Comparison of ENCODE assay signal across 34 cellular contexts in the genomic region with DNA sequence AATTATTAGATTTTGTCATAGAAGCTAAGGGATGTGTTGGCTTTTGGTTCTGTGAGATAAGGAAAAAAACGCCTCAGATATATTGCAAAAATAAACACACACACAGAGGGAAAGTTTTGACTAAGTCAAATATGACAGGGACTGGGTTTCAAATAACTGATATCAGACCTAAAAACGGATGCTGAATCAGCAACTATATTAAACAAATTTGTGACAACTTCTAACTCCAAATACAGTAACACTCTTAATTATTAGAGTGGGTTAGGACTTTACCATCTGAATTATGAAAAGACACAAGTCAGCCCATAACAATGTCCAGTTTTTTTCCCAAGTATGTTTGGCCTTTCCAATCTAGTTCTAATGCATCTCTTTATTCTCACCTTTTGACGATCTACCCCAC.
DNase-seq lines count a peak whose midpoint lies in the region; ATAC-seq, FAIRE-seq and TF ChIP-seq lines count a peak whose summit lies in the region.
"Had no signal": no experiment of that assay in that cellular context is flagged by ENCODE, and none has a peak within 500 bp of the region (broad histone marks: within the 10 kb centered on the region; RNA-seq: fewer than 3 reads in every experiment).

No MANE protein-coding gene starts in this region.

- TF ChIP-seq CTCF in HepG2 (CRISPR knock-in tag; IDR thresholded peaks at IDR 0.05) (no peak), right lobe of liver (IDR thresholded peaks at IDR 0.05) (no peak), A549 (IDR thresholded peaks at IDR 0.05) (no peak), IMR-90 (conservative IDR thresholded peaks at IDR 0.05; ENCODE audit: low read depth, low read length) (no peak), K562 (IDR thresholded peaks at IDR 0.05 in 2 of 3, conservative IDR thresholded peaks at IDR 0.05 in 1 of 3; ENCODE audit: insufficient read depth in 2 of 3, low read depth in 1 of 3, low read length in 3 of 3) (no peak), mammary epithelial cell (conservative IDR thresholded peaks at IDR 0.05 in 1 of 2, IDR thresholded peaks at IDR 0.05 in 1 of 2; ENCODE audit: extremely low read depth in 1 of 2, insufficient read depth in 1 of 2, low read depth in 1 of 2, low read length in 2 of 2) (no peak)

- POLR2A ChIA-PET in HepG2 (lab: Yijun Ruan, JAX) = no interaction called here
- POLR2A ChIA-PET in A549 (lab: Yijun Ruan, JAX) = no interaction called here
- POLR2A ChIA-PET in IMR-90 (lab: Charles Lee; ENCODE audit: unreplicated experiment) = no interaction called here
- POLR2A ChIA-PET in K562 (lab: Yijun Ruan, JAX) = no interaction called here

- H4K91ac ChIP-seq in IMR-90 (ENCODE audit: insufficient read depth, low read depth, low read length) = no peak overlapping the region

- no peak overlapping the region for H3K23ac ChIP-seq in IMR-90 (ENCODE audit: low read depth, low read length)

- no peak overlapping the region for H3K4ac ChIP-seq in IMR-90 (ENCODE audit: low read depth, low read length)

- intact Hi-C loops in HepG2 (cut with micrococcal nuclease; ENCODE audit: unreplicated experiment) (no loop called here), right lobe of liver (cut with DNase I) (no loop called here), IMR-90 (cut with micrococcal nuclease) (no loop called here), K562 (cut with micrococcal nuclease) (no loop called here), mammary epithelial cell (cut with micrococcal nuclease) (no loop called here)

- FAIRE-seq in HepG2 (lab: Jason Lieb, UNC) (no peak), A549 (lab: Jason Lieb, UNC) (no peak), K562 (lab: Jason Lieb, UNC) (no peak)
- FAIRE-seq: A204.1, D721Med had no signal

- no peak for DNase-seq in HepG2 (ENCODE audit: low spot score)
- DNase-seq in right lobe of liver = no peak
- DNase-seq in A549 (ENCODE audit: low read depth in 1 of 2, low spot score in 1 of 2) = no peak
- DNase-seq in IMR-90 = no peak
- no peak for DNase-seq in K562 (ENCODE audit: extremely low read depth in 1 of 4, low spot score in 3 of 4)
- no peak for DNase-seq in mammary epithelial cell
- DNase-seq: 8988T; ACHN; AML-193; BE2C; C1 segment of cervical spinal cord; Caco-2; Calu3; CD4-positive, alpha-beta memory T cell; CD4-positive, alpha-beta T cell; CD4-positive, CD25-positive, alpha-beta regulatory T cell; CD8-positive, alpha-beta memory T cell; CD8-positive, alpha-beta T cell; COR-L47; DMS 273 treated with DMSO at 0.1 percent for 48 hours; DMS153; DMS53; DMS79; DMS79 treated with DMSO at 0.1 percent for 48 hours; DND-41; EL had no signal

- H3K9me3 ChIP-seq in HepG2 (ENCODE audit: low read length) (peaks cover 78% of the 10 kb centered on the region), right lobe of liver (no peaks in the 10 kb centered on the region), A549 (no peaks in the 10 kb centered on the region; the same call in 2 of the 3 replicates), IMR-90 (ENCODE audit: control insufficient read depth, insufficient read depth, low read length) (no peaks in the 10 kb centered on the region), K562 (replicated peaks; ENCODE audit: control insufficient read depth, insufficient read depth, low read depth, low read length) (no peaks in the 10 kb centered on the region), mammary epithelial cell (replicated peaks; ENCODE audit: insufficient read depth, low read length) (peaks cover 2% of the 10 kb centered on the region)
- H3K9me3 ChIP-seq: BE2C, BLaER1, Caco-2 had no signal

- H4K8ac ChIP-seq in IMR-90 (ENCODE audit: low read depth in 2 of 2, low read length in 2 of 2) = no peak overlapping the region

- H3K4me2 ChIP-seq in HepG2 (ENCODE audit: low read depth, low read length) (no peak overlapping the region), A549 (no peak overlapping the region), IMR-90 (ENCODE audit: low read depth, low read length) (no peak overlapping the region), K562 (ENCODE audit: insufficient read depth, low read length) (no peak overlapping the region), mammary epithelial cell (ENCODE audit: insufficient read depth, low read depth, low read length) (no peak overlapping the region)
- H3K4me2 ChIP-seq: BLaER1; BLaER1 treated with 17β-estradiol and CSF1 and Interleukin-3, amounts not matched to agents 10 nM and 100 nM had no signal

- no peak overlapping the region for H2AK9ac ChIP-seq in IMR-90 (replicated peaks; ENCODE audit: low read depth, low read length, poor library complexity)

- no peaks in the 10 kb centered on the region for H3K36me3 ChIP-seq in HepG2 (replicated peaks in 1 of 2; ENCODE audit: control insufficient read depth in 1 of 2, insufficient read depth in 2 of 2, low read length in 2 of 2)
- H3K36me3 ChIP-seq in right lobe of liver = no peaks in the 10 kb centered on the region
- no peaks in the 10 kb centered on the region for H3K36me3 ChIP-seq in IMR-90 (ENCODE audit: control insufficient read depth, insufficient read depth, low read length)
- no peaks in the 10 kb centered on the region for H3K36me3 ChIP-seq in K562 (ENCODE audit: control insufficient read depth, insufficient read depth, low read length)
- H3K36me3 ChIP-seq in mammary epithelial cell (ENCODE audit: insufficient read depth, low read length) = no peaks in the 10 kb centered on the region
- H3K36me3 ChIP-seq: BE2C; BLaER1; BLaER1 treated with 17β-estradiol and CSF1 and Interleukin-3, amounts not matched to agents 10 nM and 100 nM had no signal

- no peaks in the 10 kb centered on the region for H3K27me3 ChIP-seq in HepG2 (ENCODE audit: control insufficient read depth in 1 of 2, insufficient read depth in 2 of 2, low read length in 2 of 2)
- H3K27me3 ChIP-seq in right lobe of liver = no peaks in the 10 kb centered on the region
- no peaks in the 10 kb centered on the region for H3K27me3 ChIP-seq in IMR-90 (ENCODE audit: control insufficient read depth, insufficient read depth, low read length)
- no peaks in the 10 kb centered on the region for H3K27me3 ChIP-seq in K562 (ENCODE audit: control insufficient read depth in 2 of 2, insufficient read depth in 2 of 2, low read length in 2 of 2)
- no peaks in the 10 kb centered on the region for H3K27me3 ChIP-seq in mammary epithelial cell (ENCODE audit: insufficient read depth, low read length)
- H3K27me3 ChIP-seq: BE2C; BLaER1; BLaER1 treated with 17β-estradiol and CSF1 and Interleukin-3, amounts not matched to agents 10 nM and 100 nM had no signal

- no peak for TF ChIP-seq EP300 in HepG2 (IDR thresholded peaks at IDR 0.05; ENCODE audit: low read depth in 2 of 2, low read length in 2 of 2)
- no peak for TF ChIP-seq EP300 in HepG2 (CRISPR knock-in tag; IDR thresholded peaks at IDR 0.05; ENCODE audit: borderline replicate concordance)
- no peak for TF ChIP-seq EP300 in A549 (IDR thresholded peaks at IDR 0.05)
- TF ChIP-seq EP300 in K562 (IDR thresholded peaks at IDR 0.05; ENCODE audit: low read length) = no peak

- H3K9ac ChIP-seq in HepG2 (ENCODE audit: insufficient read depth, low read depth, low read length) = no peak overlapping the region
- H3K9ac ChIP-seq in IMR-90 (ENCODE audit: low read depth, low read length) = no peak overlapping the region
- H3K9ac ChIP-seq in K562 (ENCODE audit: insufficient read depth in 1 of 2, low read depth in 2 of 2, low read length in 2 of 2) = no peak overlapping the region
- no peak overlapping the region for H3K9ac ChIP-seq in mammary epithelial cell (ENCODE audit: insufficient read depth, low read length)
- H3K9ac ChIP-seq: BLaER1; BLaER1 treated with 17β-estradiol and CSF1 and Interleukin-3, amounts not matched to agents 10 nM and 100 nM had no signal

- H3K56ac ChIP-seq in IMR-90 (ENCODE audit: extremely low read depth, insufficient read depth, low read length) = no peak overlapping the region

- CTCF ChIA-PET in HepG2 (lab: Yijun Ruan, JAX; ENCODE audit: low intra/inter-chr PET ratio, low total read pairs) (no interaction called here), A549 (lab: Yijun Ruan, JAX) (no interaction called here), IMR-90 (lab: Yijun Ruan, JAX) (interaction anchor here (0.6 kb wide), 1 partner anchor 10 kb away, joined by 3 read pairs; no protein-coding TSS in a partner anchor), K562 (lab: Yijun Ruan, JAX; ENCODE audit: low intra/inter-chr PET ratio) (no interaction called here), mammary epithelial cell (lab: Charles Lee; ENCODE audit: low non-redundant PET) (no interaction called here)

- no peaks in the 10 kb centered on the region for H3K9me1 ChIP-seq in IMR-90 (ENCODE audit: insufficient read depth, low read length)
- no peaks in the 10 kb centered on the region for H3K9me1 ChIP-seq in K562 (ENCODE audit: control insufficient read depth, insufficient read depth, low read length)

- ATAC-seq in HepG2 (no peak), right lobe of liver (no peak), A549 (no peak), IMR-90 (ENCODE audit: low read depth) (no peak), K562 (no peak), HG03108 (IDR thresholded peaks at IDR 0.05; ENCODE audit: unreplicated experiment) (no peak), GM19452 (IDR thresholded peaks at IDR 0.05; ENCODE audit: unreplicated experiment) (no peak)
- ATAC-seq: CD8-positive, alpha-beta T cell had no signal

- H2AFZ ChIP-seq in HepG2 (ENCODE audit: low read length) (no peak overlapping the region), IMR-90 (replicated peaks; ENCODE audit: low read length, poor library complexity) (no peak overlapping the region), K562 (ENCODE audit: low read depth, low read length) (no peak overlapping the region), mammary epithelial cell (ENCODE audit: low read depth, low read length) (no peak overlapping the region)

- dilution Hi-C loops in IMR-90 (cut with HindIII; ENCODE audit: low sequenced_read_pairs, unreplicated experiment) (no loop called here), mammary epithelial cell (cut with HindIII; ENCODE audit: low sequenced_read_pairs) (no loop called here)

- H3K4me1 ChIP-seq in HepG2 (ENCODE audit: insufficient read depth, low read length) = no peaks in the 10 kb centered on the region
- no peaks in the 10 kb centered on the region for H3K4me1 ChIP-seq in right lobe of liver
- no peaks in the 10 kb centered on the region for H3K4me1 ChIP-seq in A549
- no peaks in the 10 kb centered on the region for H3K4me1 ChIP-seq in IMR-90 (ENCODE audit: control insufficient read depth, insufficient read depth, low read length)
- H3K4me1 ChIP-seq in K562 (replicated peaks in 1 of 2; ENCODE audit: control insufficient read depth in 2 of 2, insufficient read depth in 2 of 2, low read length in 2 of 2) = no peaks in the 10 kb centered on the region
- H3K4me1 ChIP-seq in mammary epithelial cell (ENCODE audit: insufficient read depth, low read length) = no peaks in the 10 kb centered on the region
- H3K4me1 ChIP-seq: BE2C; BLaER1; BLaER1 treated with 17β-estradiol and CSF1 and Interleukin-3, amounts not matched to agents 10 nM and 100 nM; Caco-2 had no signal

- 17% methylated on average over 3 of the region's 3 CpGs for WGBS in HepG2 (ENCODE audit: low lambda C conversion rate)
- 30% methylated on average over 3 of the region's 3 CpGs for WGBS in right lobe of liver (ENCODE audit: insufficient coverage, low coverage, low lambda C conversion rate, missing lambda C conversion rate)
- 15% methylated on average over 3 of the region's 3 CpGs for WGBS in A549 (ENCODE audit: missing lambda C conversion rate)
- no CpG with 5 or more reads among the region's 3 CpGs for WGBS in IMR-90 (ENCODE audit: extremely low coverage in 2 of 2, insufficient read length in 1 of 2), 2 experiments
- 0% methylated on average over 3 of the region's 3 CpGs for WGBS in K562 (ENCODE audit: insufficient coverage, low coverage, missing lambda C conversion rate)
- WGBS in mammary epithelial cell (ENCODE audit: low coverage, missing lambda C conversion rate) = 49% methylated on average over 3 of the region's 3 CpGs

- H2BK5ac ChIP-seq in IMR-90 (ENCODE audit: low read depth, low read length, poor library complexity, severe bottlenecking) = no peak overlapping the region

- H3K4me3 ChIP-seq in HepG2 (replicated peaks in 1 of 3; ENCODE audit: insufficient read depth in 1 of 3, low read depth in 2 of 3, low read length in 3 of 3) (no peak overlapping the region), right lobe of liver (no peak overlapping the region), A549 (no peak overlapping the region), IMR-90 (ENCODE audit: insufficient read depth, low read depth, low read length) (no peak overlapping the region), K562 (no peak overlapping the region), mammary epithelial cell (replicated peaks in 1 of 3; ENCODE audit: insufficient read depth in 1 of 3, low read depth in 2 of 3, low read length in 3 of 3) (no peak overlapping the region)
- H3K4me3 ChIP-seq: BLaER1; BLaER1 treated with 17β-estradiol and CSF1 and Interleukin-3, amounts not matched to agents 10 nM and 100 nM had no signal

- H3K79me1 ChIP-seq in IMR-90 (ENCODE audit: low read depth in 1 of 2, low read length in 2 of 2) = no peaks in the 10 kb centered on the region

- no peak overlapping the region for H2AK5ac ChIP-seq in IMR-90 (ENCODE audit: low read depth, low read length)

- no peak overlapping the region for H2BK20ac ChIP-seq in IMR-90 (ENCODE audit: low read depth, low read length)

- H3K27ac ChIP-seq in HepG2 (ENCODE audit: extremely low read length, insufficient read depth, low read length) (no peak overlapping the region), right lobe of liver (no peak overlapping the region), A549 (no peak overlapping the region), IMR-90 (ENCODE audit: insufficient read depth, low read length) (no peak overlapping the region), K562 (ENCODE audit: extremely low read depth, low read depth, low read length) (no peak overlapping the region), mammary epithelial cell (ENCODE audit: insufficient read depth, low read depth, low read length) (no peak overlapping the region)
- H3K27ac ChIP-seq: 22Rv1; BLaER1; BLaER1 treated with 17β-estradiol and CSF1 and Interleukin-3, amounts not matched to agents 10 nM and 100 nM; C4-2B had no signal

- H4K20me1 ChIP-seq in HepG2 (ENCODE audit: insufficient read depth, low read length) (no peaks in the 10 kb centered on the region), IMR-90 (ENCODE audit: insufficient read depth, low read length) (no peaks in the 10 kb centered on the region), K562 (replicated peaks; ENCODE audit: control insufficient read depth, insufficient read depth, low read length) (no peaks in the 10 kb centered on the region), mammary epithelial cell (ENCODE audit: insufficient read depth, low read length) (no peaks in the 10 kb centered on the region)
- H4K20me1 ChIP-seq: BLaER1; BLaER1 treated with 17β-estradiol and CSF1 and Interleukin-3, amounts not matched to agents 10 nM and 100 nM had no signal

- H3K18ac ChIP-seq in IMR-90 (ENCODE audit: low read depth, low read length) = no peak overlapping the region

- in situ Hi-C loops in HepG2 (cut with HindIII; ENCODE audit: extremely low pct_ligation_motif_present, low pct_unique_long_range_greater_than_20kb) (no loop called here), IMR-90 (cut with MboI; ENCODE audit: low sequenced_read_pairs) (no loop called here), K562 (cut with MboI) (no loop called here), mammary epithelial cell (cut with MboI; ENCODE audit: low sequenced_read_pairs in 2 of 2) (no loop called here)

- H2BK15ac ChIP-seq in IMR-90 (ENCODE audit: low read depth, low read length) = no peak overlapping the region

- no peak overlapping the region for H2BK120ac ChIP-seq in IMR-90 (ENCODE audit: low read depth, low read length)

- H3K79me2 ChIP-seq in HepG2 (ENCODE audit: insufficient read depth, low read length) (no peaks in the 10 kb centered on the region), K562 (ENCODE audit: control insufficient read depth, insufficient read depth, low read length) (no peaks in the 10 kb centered on the region), mammary epithelial cell (ENCODE audit: insufficient read depth, low read length) (no peaks in the 10 kb centered on the region)

- BruUV-seq in HepG2 (replicated peaks; lab: Mats Ljungman, UMichigan) = no TSS peak
- BruUV-seq in IMR-90 (replicated peaks; lab: Mats Ljungman, UMichigan) = no TSS peak
- BruUV-seq in K562 (replicated peaks; lab: Mats Ljungman, UMichigan) = no TSS peak
- no TSS peak for BruUV-seq in mammary epithelial cell (replicated peaks; lab: Mats Ljungman, UMichigan)

- H4K5ac ChIP-seq in IMR-90 (ENCODE audit: low read depth, low read length) = no peak overlapping the region

- TF ChIP-seq RAD21 in HepG2 (CRISPR knock-in tag; IDR thresholded peaks at IDR 0.05) (no peak), A549 (conservative IDR thresholded peaks at IDR 0.05 in 1 of 2, IDR thresholded peaks at IDR 0.05 in 1 of 2) (no peak), IMR-90 (IDR thresholded peaks at IDR 0.05; ENCODE audit: low read length) (no peak), K562 (CRISPR knock-in tag; conservative IDR thresholded peaks at IDR 0.05 in 1 of 2, IDR thresholded peaks at IDR 0.05 in 1 of 2) (no peak)

- no peak overlapping the region for H3K14ac ChIP-seq in IMR-90 (replicated peaks; ENCODE audit: low read depth, low read length)

- TF ChIP-seq POLR2A in HepG2 (IDR thresholded peaks at IDR 0.05; ENCODE audit: insufficient read depth in 1 of 2, low read depth in 2 of 2, low read length in 2 of 2) (no peak), right lobe of liver (IDR thresholded peaks at IDR 0.05) (no peak), A549 (IDR thresholded peaks at IDR 0.05; ENCODE audit: low read length) (no peak), IMR-90 (IDR thresholded peaks at IDR 0.05; ENCODE audit: low read depth, low read length) (no peak), K562 (conservative IDR thresholded peaks at IDR 0.05) (no peak)

Comparison
In these comparisons a context has a peak if more than half of its experiments do, and no peak if none do; other contexts are left out.
1. Of the 241 proteins assayed by ChIP-seq in both HepG2 and K562: peak only in HepG2: MAFF and MAFK; only in K562: none; in both: none; in neither: 239.